8 cellular contexts compared by ENCODE assay signal in the genomic region with DNA sequence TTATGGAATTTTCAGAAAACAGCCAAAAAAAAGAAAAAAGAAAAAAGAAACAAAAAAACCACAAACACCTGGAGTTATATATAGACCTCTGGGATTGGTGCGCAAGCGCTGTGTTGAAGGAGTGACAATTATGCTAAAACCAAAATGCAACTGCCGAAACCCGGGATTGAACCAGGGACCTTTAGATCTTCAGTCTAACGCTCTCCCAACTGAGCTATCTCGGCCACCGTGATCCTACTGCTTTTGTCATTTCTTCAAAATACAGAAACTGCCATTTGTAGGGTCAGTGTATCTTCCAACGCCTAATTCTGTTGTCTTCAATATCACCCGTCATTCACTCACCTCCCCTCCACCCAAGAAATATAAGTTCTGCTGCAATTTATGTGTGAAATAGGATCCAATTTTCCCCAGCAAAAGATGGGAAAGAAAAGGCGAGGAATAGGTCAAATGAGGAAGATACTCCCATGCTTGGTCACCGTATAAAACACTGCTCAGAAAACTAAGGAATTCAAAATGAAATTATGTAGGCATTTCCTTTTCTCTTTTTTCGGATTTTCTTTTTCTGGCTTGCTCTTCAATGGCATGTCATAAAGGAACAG.
DNase-seq lines count a peak whose midpoint lies in the region; ATAC-seq and TF ChIP-seq lines count a peak whose summit lies in the region.

No MANE protein-coding gene starts in this region.

- no TSS peak for BruUV-seq in Panc1 (replicated peaks; lab: Mats Ljungman, UMichigan)

- H3K4me1 Mint-ChIP-seq in endothelial cell (ENCODE audit: unreplicated experiment), result peaks cover 36% of the 10 kb centered on the region

- CTCF ChIA-PET in AG04449 (lab: Yijun Ruan, JAX), result interaction anchor here (0.6 to 1.0 kb wide), 2 partner anchors 30 to 209 kb away, joined by 3 read pairs; no protein-coding TSS in a partner anchor
- CTCF ChIA-PET in Panc1 (lab: Charles Lee), result interaction anchor here (0.7 kb wide), 1 partner anchor 395 kb away, joined by 4 read pairs; no protein-coding TSS in a partner anchor

- intact Hi-C loops in Panc1 (cut with micrococcal nuclease; ENCODE audit: unreplicated experiment), result no loop called here
- intact Hi-C loops in vagina (cut with DNase I), result loop anchor here (5.0 kb wide), 1 partner anchor 560 kb away; a partner anchor contains a TSS

- H3K9me3 Mint-ChIP-seq in endothelial cell (ENCODE audit: unreplicated experiment), result no peaks in the 10 kb centered on the region

- peak overlapping the region; percentile 10 for H3K27ac Mint-ChIP-seq in endothelial cell (ENCODE audit: unreplicated experiment)

- TF ChIP-seq POLR2A in vagina (IDR thresholded peaks at IDR 0.05), result no peak

- TF ChIP-seq CTCF in AG04449 (IDR thresholded peaks at IDR 0.05; ENCODE audit: insufficient read depth, low read length, missing control alignments), result no peak
- TF ChIP-seq CTCF in Panc1 (IDR thresholded peaks at IDR 0.05), result no peak
- TF ChIP-seq CTCF in endothelial cell (IDR thresholded peaks at IDR 0.05; ENCODE audit: unreplicated experiment), result no peak
- no peak for TF ChIP-seq CTCF in vagina (IDR thresholded peaks at IDR 0.05)

- H3K4me3 Mint-ChIP-seq in endothelial cell (ENCODE audit: unreplicated experiment), result peak overlapping the region; percentile 83

- H3K36me3 Mint-ChIP-seq in endothelial cell (ENCODE audit: low read depth, unreplicated experiment), result no peaks in the 10 kb centered on the region

- H3K9me3 ChIP-seq in Panc1 (ENCODE audit: control insufficient read depth, insufficient read depth, low read depth, low read length) (no peaks in the 10 kb centered on the region), vagina (no peaks in the 10 kb centered on the region)
- no peaks in the 10 kb centered on the region for H3K9me3 ChIP-seq in effector memory CD4-positive, alpha-beta T cell (ENCODE audit: control insufficient read depth, low read length)

- H3K27ac ChIP-seq in Panc1 (ENCODE audit: low read length), result peak overlapping the region; percentile 30
- H3K27ac ChIP-seq in vagina, result no peak overlapping the region
- no peak overlapping the region for H3K27ac ChIP-seq in effector memory CD4-positive, alpha-beta T cell (ENCODE audit: insufficient read depth, low read length, poor library complexity, severe bottlenecking)

- H3K36me3 ChIP-seq in Panc1 (ENCODE audit: control insufficient read depth, insufficient read depth, low read length), result no peaks in the 10 kb centered on the region
- H3K36me3 ChIP-seq in vagina, result no peaks in the 10 kb centered on the region
- no peaks in the 10 kb centered on the region for H3K36me3 ChIP-seq in effector memory CD4-positive, alpha-beta T cell (ENCODE audit: control insufficient read depth, insufficient read depth, low read length)

- H3K4me3 ChIP-seq in AG04449 (ENCODE audit: low read depth, low read length), result peak overlapping the region; percentile 47
- peak overlapping the region; percentile 73 to 97 for H3K4me3 ChIP-seq in Panc1 (ENCODE audit: low read depth in 2 of 2, low read length in 2 of 2)
- H3K4me3 ChIP-seq in vagina, result no peak overlapping the region
- H3K4me3 ChIP-seq in effector memory CD4-positive, alpha-beta T cell (ENCODE audit: insufficient read depth, low read depth, low read length, poor library complexity, severe bottlenecking), result no peak overlapping the region

- H3K27me3 ChIP-seq in Panc1 (ENCODE audit: control insufficient read depth, insufficient read depth, low read length) (no peaks in the 10 kb centered on the region; the same call in 1 of the 2 replicates), vagina (peaks cover 7% of the 10 kb centered on the region)
- peaks cover 40% of the 10 kb centered on the region for H3K27me3 ChIP-seq in effector memory CD4-positive, alpha-beta T cell (replicated peaks; ENCODE audit: control insufficient read depth, insufficient read depth, low read length, poor library complexity, severe bottlenecking)

- POLR2A ChIA-PET in AG04449 (lab: Yijun Ruan, JAX), result no interaction called here
- POLR2A ChIA-PET in Panc1 (lab: Charles Lee), result no interaction called here

- H3K4me1 ChIP-seq in Panc1 (ENCODE audit: control insufficient read depth, insufficient read depth, low read length) (peaks cover 23% of the 10 kb centered on the region), vagina (no peaks in the 10 kb centered on the region)
- H3K4me1 ChIP-seq in effector memory CD4-positive, alpha-beta T cell (ENCODE audit: control insufficient read depth, insufficient read depth, low read length, poor library complexity, severe bottlenecking), result no peaks in the 10 kb centered on the region

- DNase-seq in AG04449 (ENCODE audit: low read depth, low spot score) (no peak), HCEC 1CT (peak; percentile 53), Panc1 (ENCODE audit: low read depth, low spot score) (no peak), endothelial cell (ENCODE audit: low spot score) (peak; percentile 68), vagina (ENCODE audit: extremely low spot score in 2 of 2) (no peak)
- peak in 2 of 3 experiments; percentile 18 to 44 for DNase-seq in stimulated activated CD4-positive, alpha-beta T cell treated with anti-CD3 and anti-CD28 coated beads, TNF-alpha, amount 100 ng/mL, for 24 hours (ENCODE audit: low read depth in 3 of 3)
- DNase-seq in effector memory CD4-positive, alpha-beta T cell, result no peak

- ATAC-seq in Panc1 (peak; percentile 67), GM21786 (IDR thresholded peaks at IDR 0.05; ENCODE audit: unreplicated experiment) (no peak)

- H3K27me3 Mint-ChIP-seq in endothelial cell (ENCODE audit: unreplicated experiment), result peaks cover 24% of the 10 kb centered on the region

- in situ Hi-C loops in Panc1 (cut with HindIII; ENCODE audit: low pct_unique_long_range_greater_than_20kb, low sequenced_read_pairs), result no loop called here

Comparison
In these comparisons a context has a peak if more than half of its experiments do, and no peak if none do; other contexts are left out.
1. DNase-seq: peak in HCEC 1CT (single experiment), endothelial cell (single experiment) and stimulated activated CD4-positive, alpha-beta T cell treated with anti-CD3 and anti-CD28 coated beads, TNF-alpha, amount 100 ng/mL, for 24 hours (2 of 3); none in AG04449 (single experiment), Panc1 (single experiment), vagina (0 of 2) and effector memory CD4-positive, alpha-beta T cell (0 of 3).
2. H3K4me3 ChIP-seq: peak in AG04449 (single experiment) and Panc1 (2 of 2); none in vagina (0 of 2) and effector memory CD4-positive, alpha-beta T cell (single experiment).